Comparison of ENCODE assay signal across 1 cellular context in the genomic region with DNA sequence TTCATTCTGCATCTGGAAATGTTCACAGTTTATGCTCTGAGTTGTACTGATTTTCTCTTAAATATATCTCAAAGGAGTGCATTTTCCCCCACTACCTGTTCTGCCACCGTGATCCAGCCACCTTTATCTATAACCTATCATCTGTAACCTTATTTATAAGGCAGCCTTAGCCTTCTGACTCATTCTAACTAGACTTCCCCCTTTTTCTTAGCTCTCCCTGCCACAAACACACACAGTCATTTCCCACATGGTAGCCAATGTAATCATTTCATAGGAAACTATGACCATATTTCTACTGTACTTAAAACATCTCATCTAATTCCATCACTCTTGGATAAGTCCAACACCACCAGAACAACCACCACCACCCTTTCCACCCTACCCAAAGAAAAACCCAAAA.
TF ChIP-seq lines count a peak whose summit lies in the region.

No MANE protein-coding gene starts in this region.

TF ChIP-seq in H1, 55 proteins besides CTCF, POLR2A, EP300 and RAD21 (continued from another document):
- TF ChIP-seq KDM5A (IDR thresholded peaks at IDR 0.05; ENCODE audit: low read length) (no peak), MAX (IDR thresholded peaks at IDR 0.05) (no peak), FOSL1 (IDR thresholded peaks at IDR 0.05; ENCODE audit: insufficient read depth, low read depth, low read length) (no peak), EGR1 (IDR thresholded peaks at IDR 0.05; ENCODE audit: borderline replicate concordance, low read depth, low read length) (no peak)
